Comparison of ENCODE assay signal across 21 cellular contexts in genomic region chr13:42715909-42716308, GRCh38.
DNase-seq lines count a peak whose midpoint lies in the region; ATAC-seq, FAIRE-seq and TF ChIP-seq lines count a peak whose summit lies in the region.
"Had no signal": no experiment of that assay in that cellular context is flagged by ENCODE, and none has a peak within 500 bp of the region (broad histone marks: within the 10 kb centered on the region; RNA-seq: fewer than 3 reads in every experiment).

No MANE protein-coding gene starts in this region.

- DNase-seq in GM23338 (ENCODE audit: low spot score): peak; percentile 11
- DNase-seq in H1 (ENCODE audit: low read depth in 1 of 2, low spot score in 2 of 2): no peak
- DNase-seq in heart left ventricle: peak in 1 of 5 donors; percentile 42
- peak; percentile 39 for DNase-seq in left ventricle myocardium superior
- no peak for DNase-seq in NCI-H345 (lab: John Stamatoyannopoulos, UW)
- no peak for DNase-seq in 8988T
- DNase-seq in coronary artery (ENCODE audit: low spot score): no peak
- DNase-seq in stimulated activated naive CD8-positive, alpha-beta T cell treated with anti-CD3 and anti-CD28 coated beads, Interleukin-15, Interleukin-2, amounts not matched to agents 100 U/mL and 50 U/mL, for 24 hours: no peak
- DNase-seq: ACHN; BE2C; C1 segment of cervical spinal cord; CD4-positive, CD25-positive, alpha-beta regulatory T cell; CD8-positive, alpha-beta memory T cell; COR-L47; DMS 273 treated with DMSO at 0.1 percent for 48 hours; DMS53; DND-41; EL; HCEC 1CT had no signal

- no peak overlapping the region for H3K14ac ChIP-seq in H1 (ENCODE audit: insufficient read length)

- no peak overlapping the region for H2BK20ac ChIP-seq in H1 (ENCODE audit: low read length)

- POLR2A ChIA-PET in H1 (lab: Charles Lee; ENCODE audit: partially characterized antibody): no interaction called here

- no peaks in the 10 kb centered on the region for H3K36me3 ChIP-seq in GM23338 (ENCODE audit: insufficient read depth)
- H3K36me3 ChIP-seq in H1 (ENCODE audit: control insufficient read depth in 2 of 4, insufficient read depth in 4 of 4, low read length in 3 of 4): no peaks in the 10 kb centered on the region
- no peaks in the 10 kb centered on the region for H3K36me3 ChIP-seq in heart left ventricle
- H3K36me3 ChIP-seq: BE2C had no signal

- no peak overlapping the region for H2BK120ac ChIP-seq in H1 (replicated peaks; ENCODE audit: low read depth, low read length)

- H3K27ac Mint-ChIP-seq in GM23338: no peak overlapping the region
- H3K27ac Mint-ChIP-seq: CD4-positive, CD25-positive, alpha-beta regulatory T cell; CD8-positive, alpha-beta memory T cell had no signal

- no peak overlapping the region for H2BK5ac ChIP-seq in H1 (ENCODE audit: low read depth, low read length)

- H3K27me3 Mint-ChIP-seq in GM23338 (ENCODE audit: insufficient read depth, low read depth, poor library complexity): no peaks in the 10 kb centered on the region

- H3K79me1 ChIP-seq in H1 (ENCODE audit: low read depth, low read length): no peaks in the 10 kb centered on the region

- H3K9me3 Mint-ChIP-seq in GM23338: peaks cover 4% of the 10 kb centered on the region; the same call in 1 of the 3 replicates

- H3K79me2 ChIP-seq in GM23338 (replicated peaks; ENCODE audit: insufficient read depth) (no peaks in the 10 kb centered on the region), H1 (ENCODE audit: control insufficient read depth in 1 of 2, insufficient read depth in 2 of 2, low read length in 2 of 2) (no peaks in the 10 kb centered on the region)

- CTCF ChIA-PET in H1 (lab: Charles Lee; ENCODE audit: partially characterized antibody): no interaction called here

- FAIRE-seq in H1 (lab: Jason Lieb, UNC): no peak
- FAIRE-seq: A204.1, GM12878 had no signal

- H4K8ac ChIP-seq in H1 (ENCODE audit: extremely low read depth, insufficient read depth, low read length): no peak overlapping the region

- no peaks in the 10 kb centered on the region for H3K36me3 Mint-ChIP-seq in GM23338 (ENCODE audit: low read depth)
- H3K36me3 Mint-ChIP-seq: CD4-positive, CD25-positive, alpha-beta regulatory T cell; CD8-positive, alpha-beta memory T cell had no signal

- ATAC-seq in GM23338 (0 out of 3 replicates have a peak, but pooled peaks have one; percentile 31), heart left ventricle (peak in 3 of 4 donors; percentile 56 to 72 (median 69)), left ventricle myocardium superior (peak; percentile 97)
- ATAC-seq in stimulated activated naive CD8-positive, alpha-beta T cell treated with anti-CD3 and anti-CD28 coated beads, Interleukin-15, Interleukin-2, amounts not matched to agents 100 U/mL and 50 U/mL, for 24 hours: no peak
- ATAC-seq: GM12878 had no signal

- H3K9ac ChIP-seq in H1 (replicated peaks in 1 of 4; ENCODE audit: extremely low read depth in 1 of 4, low read depth in 3 of 4, low read length in 3 of 4): no peak overlapping the region

- H3K27me3 ChIP-seq in GM23338 (ENCODE audit: insufficient read depth) (no peaks in the 10 kb centered on the region), H1 (replicated peaks in 1 of 4; ENCODE audit: control insufficient read depth in 3 of 4, extremely low read depth in 1 of 4, insufficient read depth in 3 of 4, low read length in 3 of 4) (no peaks in the 10 kb centered on the region), heart left ventricle (no peaks in the 10 kb centered on the region)
- H3K27me3 ChIP-seq: BE2C had no signal

- TF ChIP-seq EP300 in H1 (IDR thresholded peaks at IDR 0.05; ENCODE audit: borderline replicate concordance in 1 of 2, low read depth in 2 of 2, low read length in 2 of 2): no peak

- H3K27ac ChIP-seq in GM23338 (ENCODE audit: low read depth) (no peak overlapping the region), H1 (ENCODE audit: low read depth, low read length) (no peak overlapping the region), heart left ventricle (peak overlapping the region in 4 of 12 donors; percentile 20 to 51 (median 34)), coronary artery (no peak overlapping the region)

- WGBS in H1 (ENCODE audit: extremely low coverage in 1 of 2, insufficient coverage in 1 of 2, insufficient read length in 1 of 2, insufficient replicate concordance in 2 of 2, low coverage in 1 of 2, low lambda C conversion rate in 2 of 2, missing lambda C conversion rate in 1 of 2), 2 experiments: 87% methylated on average over 3 of the region's 3 CpGs; no CpG with 5 or more reads in 1 of the 2 experiments
- WGBS in heart left ventricle, 4 donors: 41 to 55% (median 42%) methylated on average over 3 of the region's 3 CpGs

- no peak overlapping the region for H3K4me3 Mint-ChIP-seq in GM23338
- H3K4me3 Mint-ChIP-seq: CD4-positive, CD25-positive, alpha-beta regulatory T cell; CD8-positive, alpha-beta memory T cell had no signal

- H3K9me2 ChIP-seq in GM23338 (ENCODE audit: insufficient read depth): 0 out of 2 replicates have a peak, but pooled peaks cover 3% of the 10 kb centered on the region

- H4K91ac ChIP-seq in H1 (replicated peaks; ENCODE audit: insufficient read length, low read length): no peak overlapping the region

- no peak overlapping the region for H3K4ac ChIP-seq in H1 (replicated peaks; ENCODE audit: insufficient read length, low read depth, low read length)

- H3K4me3 ChIP-seq in GM23338: no peak overlapping the region
- no peak overlapping the region for H3K4me3 ChIP-seq in H1 (ENCODE audit: extremely low read depth in 1 of 4, insufficient read depth in 2 of 4, low read depth in 3 of 4, low read length in 4 of 4)
- no peak overlapping the region for H3K4me3 ChIP-seq in heart left ventricle
- H3K4me3 ChIP-seq in coronary artery: no peak overlapping the region
- H3K4me3 ChIP-seq: GM12878 had no signal

- H3K4me2 ChIP-seq in GM23338 (no peak overlapping the region), H1 (ENCODE audit: insufficient read depth in 1 of 2, low read depth in 2 of 2, low read length in 2 of 2) (no peak overlapping the region)

- TF ChIP-seq RAD21 in H1 (IDR thresholded peaks at IDR 0.05 in 1 of 2, conservative IDR thresholded peaks at IDR 0.05 in 1 of 2; ENCODE audit: low read depth in 2 of 2, low read length in 2 of 2): no peak

- peak overlapping the region; percentile 25; the same call in 1 of the 2 replicates for H2AFZ ChIP-seq in GM23338
- peak overlapping the region; percentile 19; the same call in 1 of the 2 replicates for H2AFZ ChIP-seq in H1 (ENCODE audit: low read length)

- no peaks in the 10 kb centered on the region for H3F3A ChIP-seq in GM23338 (replicated peaks; ENCODE audit: low read depth)

- TF ChIP-seq POLR2A in H1 (IDR thresholded peaks at IDR 0.05; ENCODE audit: control extremely low read depth in 1 of 2, low read depth in 2 of 2, low read length in 2 of 2) (no peak), heart left ventricle (IDR thresholded peaks at IDR 0.05) (no peak)

- no peak overlapping the region for H2BK15ac ChIP-seq in H1 (ENCODE audit: low read length)

- no peaks in the 10 kb centered on the region for H3K23me2 ChIP-seq in H1 (ENCODE audit: low read depth, low read length)

- no peak overlapping the region for H3K18ac ChIP-seq in H1 (ENCODE audit: extremely low read depth, low read length)

- H4K5ac ChIP-seq in H1 (ENCODE audit: insufficient read length, low read depth, low read length): no peak overlapping the region

- no peaks in the 10 kb centered on the region for H3K4me1 Mint-ChIP-seq in GM23338
- H3K4me1 Mint-ChIP-seq: CD4-positive, CD25-positive, alpha-beta regulatory T cell; CD8-positive, alpha-beta memory T cell had no signal

- H3K9me3 ChIP-seq in H1 (ENCODE audit: insufficient read depth in 2 of 2, low read depth in 1 of 2, low read length in 1 of 2) (no peaks in the 10 kb centered on the region), heart left ventricle (no peaks in the 10 kb centered on the region)
- H3K9me3 ChIP-seq: BE2C had no signal

- H3K23ac ChIP-seq in H1 (ENCODE audit: insufficient read length): no peak overlapping the region

- no peak overlapping the region for H2AK5ac ChIP-seq in H1 (ENCODE audit: low read depth, low read length)

- no peak overlapping the region for H3K56ac ChIP-seq in H1 (replicated peaks; ENCODE audit: insufficient read length, low read depth, low read length)

- no peak overlapping the region for H2BK12ac ChIP-seq in H1 (ENCODE audit: low read depth, low read length)

- TF ChIP-seq CTCF in GM23338 (conservative IDR thresholded peaks at IDR 0.05; ENCODE audit: low read depth in 2 of 2): no peak
- no peak for TF ChIP-seq CTCF in H1 (IDR thresholded peaks at IDR 0.05; ENCODE audit: control extremely low read depth in 1 of 3, insufficient read depth in 1 of 3, low read depth in 1 of 3, low read length in 3 of 3)
- no peak for TF ChIP-seq CTCF in heart left ventricle (IDR thresholded peaks at IDR 0.05)
- TF ChIP-seq CTCF in coronary artery (IDR thresholded peaks at IDR 0.05): no peak

- H4K20me1 ChIP-seq in GM23338 (replicated peaks; ENCODE audit: insufficient read depth) (no peaks in the 10 kb centered on the region), H1 (replicated peaks in 1 of 2; ENCODE audit: control insufficient read depth in 1 of 2, insufficient read depth in 2 of 2, low read length in 2 of 2) (no peaks in the 10 kb centered on the region)

- intact Hi-C loops in heart left ventricle (cut with DNase I): no loop called here
- intact Hi-C loops in left ventricle myocardium superior (cut with micrococcal nuclease): no loop called here

- no peaks in the 10 kb centered on the region for H3K4me1 ChIP-seq in GM23338 (ENCODE audit: insufficient read depth)
- H3K4me1 ChIP-seq in H1 (replicated peaks in 1 of 4; ENCODE audit: control insufficient read depth in 3 of 4, insufficient read depth in 4 of 4, low read length in 3 of 4): no peaks in the 10 kb centered on the region
- H3K4me1 ChIP-seq in heart left ventricle: peaks cover 0 to 10% (median 0%) of the 10 kb centered on the region in 12 donors

TF ChIP-seq in GM23338, 12 proteins besides CTCF, POLR2A, EP300 and RAD21 (continues in another document):
- TF ChIP-seq ZNF114 (CRISPR knock-in tag; IDR thresholded peaks at IDR 0.05): no peak

TF ChIP-seq in H1, 55 proteins besides CTCF, POLR2A, EP300 and RAD21 (continues in another document):
- TF ChIP-seq EGR1 (IDR thresholded peaks at IDR 0.05; ENCODE audit: borderline replicate concordance, low read depth, low read length): no peak
- TF ChIP-seq RFX5 (IDR thresholded peaks at IDR 0.05; ENCODE audit: borderline replicate concordance, low read depth, low read length): no peak
- no peak for TF ChIP-seq ZNF274 (IDR thresholded peaks at IDR 0.05; ENCODE audit: borderline replicate concordance, extremely low read depth, low read length)
- no peak for TF ChIP-seq SIRT6 (IDR thresholded peaks at IDR 0.05; ENCODE audit: low read length)

Comparison
In these comparisons a context has a peak if more than half of its experiments do, and no peak if none do; other contexts are left out.
1. DNase-seq: peak in GM23338 (single experiment) and left ventricle myocardium superior (single experiment); none in H1 (0 of 2), NCI-H345 (single experiment), 8988T (single experiment), coronary artery (single experiment) and stimulated activated naive CD8-positive, alpha-beta T cell treated with anti-CD3 and anti-CD28 coated beads, Interleukin-15, Interleukin-2, amounts not matched to agents 100 U/mL and 50 U/mL, for 24 hours (single experiment).